ENCODE assay signal across 8 cellular contexts in the genomic region with DNA sequence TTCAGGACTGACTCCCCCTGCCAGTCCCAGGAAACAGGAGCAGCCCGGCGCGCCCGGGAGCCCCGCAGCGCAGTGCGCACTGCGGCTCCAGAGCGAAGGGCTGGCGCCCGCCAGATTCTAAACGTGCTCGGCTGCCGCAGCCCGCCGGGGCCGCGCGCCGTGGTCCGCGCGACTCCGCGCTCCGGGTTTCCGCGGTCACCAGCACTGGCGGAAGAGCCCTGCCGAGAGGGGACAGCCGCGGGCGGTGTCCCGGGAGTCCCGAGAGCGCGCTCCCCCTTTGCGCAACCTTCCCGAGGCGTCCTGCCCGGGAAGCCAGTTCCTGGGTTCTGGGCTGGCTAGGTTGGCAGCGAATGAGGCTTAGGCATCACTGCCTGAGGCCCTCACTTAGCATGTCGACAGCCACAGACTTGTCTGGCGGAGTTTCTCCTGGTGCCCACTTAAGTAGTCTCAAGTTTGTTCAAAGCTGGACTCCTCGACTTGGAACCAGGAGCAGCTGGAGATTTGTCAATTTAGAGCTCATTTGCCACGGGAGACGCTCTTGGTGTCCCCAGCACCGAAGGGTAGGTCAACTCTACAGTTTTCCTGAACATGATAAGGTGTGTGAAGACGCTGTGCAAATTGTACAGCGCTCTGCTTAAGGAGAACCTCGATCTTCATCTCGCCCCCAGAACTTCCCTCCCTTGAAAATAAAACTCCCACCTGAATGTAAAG. TPM values are rescaled to one million over a fixed set of nuclear protein-coding genes. Genes with fewer than 3 reads are reported as not detected.
DNase-seq lines count a peak whose midpoint lies in the region; TF ChIP-seq lines count a peak whose summit lies in the region.

No MANE protein-coding gene starts in this region.

- H3K27ac ChIP-seq in duodenal mucosa (ENCODE audit: low read depth, low read length) (no peak overlapping the region), urinary bladder (ENCODE audit: low read depth) (peak overlapping the region; percentile 64)

- WGBS in lower leg skin, 2 donors, result 1 to 2% methylated on average over 13 to 49 of the region's 52 CpGs
- WGBS in urinary bladder, result 1% methylated on average over 52 of the region's 52 CpGs

- no peak for TF ChIP-seq POLR2A in lower leg skin (IDR thresholded peaks at IDR 0.05)
- TF ChIP-seq POLR2A in erythroblast (IDR thresholded peaks at IDR 0.05; ENCODE audit: low read length), result no peak

- DNase-seq in ELF-1 (ENCODE audit: low read depth, low spot score) (peak; percentile 90), HEK293T (ENCODE audit: extremely low spot score) (peak; percentile 63), NCI-H446 treated with DMSO at 0.1 percent for 48 hours (lab: John Stamatoyannopoulos, UW) (peak; percentile 65), lower leg skin (ENCODE audit: low spot score in 2 of 2) (peak; percentile 61 to 92), NOMO-1 treated with DMSO at 0.1 percent for 48 hours (lab: John Stamatoyannopoulos, UW; ENCODE audit: unreplicated experiment) (no peak), erythroblast (lab: John Stamatoyannopoulos, UW) (no peak)

- no peak overlapping the region for H3K9ac ChIP-seq in duodenal mucosa (ENCODE audit: low read depth in 1 of 2, low read length in 2 of 2)

- POLR2A ChIA-PET in HEK293T (lab: Yijun Ruan, JAX), result no interaction called here

- H3K4me3 ChIP-seq in duodenal mucosa (ENCODE audit: low read depth in 1 of 2, low read length in 2 of 2) (peak overlapping the region; percentile 43 to 49), lower leg skin (ENCODE audit: low read depth, poor library complexity, severe bottlenecking) (peak overlapping the region; percentile 23), urinary bladder (ENCODE audit: low read depth, low read length) (peak overlapping the region; percentile 41)

- H3K4me1 ChIP-seq in duodenal mucosa (ENCODE audit: control insufficient read depth in 1 of 2, insufficient read depth in 2 of 2, low read length in 2 of 2) (peaks cover 0 to 9% of the 10 kb centered on the region in 2 donors), urinary bladder (ENCODE audit: insufficient read depth) (no peaks in the 10 kb centered on the region)

- peaks cover 54 to 60% of the 10 kb centered on the region in 2 donors for H3K27me3 ChIP-seq in duodenal mucosa (ENCODE audit: control insufficient read depth in 1 of 2, insufficient read depth in 2 of 2, low read length in 2 of 2)

- no peaks in the 10 kb centered on the region for H3K9me3 ChIP-seq in duodenal mucosa (ENCODE audit: control insufficient read depth in 1 of 2, low read length in 2 of 2)

- no peak for TF ChIP-seq CTCF in lower leg skin (IDR thresholded peaks at IDR 0.05)

- H3K36me3 ChIP-seq in duodenal mucosa (ENCODE audit: control insufficient read depth in 1 of 2, insufficient read depth in 2 of 2, low read length in 2 of 2) (no peaks in the 10 kb centered on the region), urinary bladder (ENCODE audit: insufficient read depth) (no peaks in the 10 kb centered on the region)

- CTCF ChIA-PET in HEK293T (lab: Yijun Ruan, JAX), result interaction anchor here (0.6 to 0.8 kb wide), 2 partner anchors 36 to 924 kb away, joined by 3 read pairs; no protein-coding TSS in a partner anchor

- intact Hi-C loops in lower leg skin (cut with DNase I; ENCODE audit: low total_unique reads), result no loop called here

TF ChIP-seq in HEK293T, 16 proteins besides CTCF, POLR2A, EP300 and RAD21:
- TF ChIP-seq SUZ12 (IDR thresholded peaks at IDR 0.05) (no peak), CTBP1 (IDR thresholded peaks at IDR 0.05; ENCODE audit: borderline replicate concordance) (no peak), BHLHE40 (IDR thresholded peaks at IDR 0.05; ENCODE audit: borderline replicate concordance) (no peak), L3MBTL2 (conservative IDR thresholded peaks at IDR 0.05) (no peak), ARNT (IDR thresholded peaks at IDR 0.05) (no peak), ELF4 (IDR thresholded peaks at IDR 0.05) (no peak)
TF ChIP-seq in HEK293T: peak in this region for 0.

RNA-seq across cellular contexts. Expression of a gene that starts 1.5 kb away (rescaled TPM):
- total RNA-seq in lower leg skin, result 10 to 100 TPM in 2 of 4 donors, 1 to 10 TPM in 2; 4.9 to 17.7 (median 9.5) TPM
- 1.7 TPM for total RNA-seq in urinary bladder
- 1.1 TPM for polyA plus RNA-seq in urinary bladder

RNA-seq across cellular contexts. Expression of a gene that starts 20.8 kb away (rescaled TPM):
- total RNA-seq in lower leg skin, result under 1 TPM in 3 of 4 donors, not detected in 1; 0.15 to 0.30 (median 0.23) TPM
- total RNA-seq in urinary bladder, result 0.26 TPM
- not detected for polyA plus RNA-seq in urinary bladder

Comparison
In these comparisons a context has a peak if more than half of its experiments do, and no peak if none do; other contexts are left out.
1. DNase-seq: peak in ELF-1 (single experiment), HEK293T (single experiment), NCI-H446 treated with DMSO at 0.1 percent for 48 hours (single experiment) and lower leg skin (2 of 2); none in NOMO-1 treated with DMSO at 0.1 percent for 48 hours (single experiment) and erythroblast (0 of 2).
2. Peak in every context shown above with its lines, with median percentiles within 50 percentile points of each other: H3K4me3 ChIP-seq.